In the genomic region with DNA sequence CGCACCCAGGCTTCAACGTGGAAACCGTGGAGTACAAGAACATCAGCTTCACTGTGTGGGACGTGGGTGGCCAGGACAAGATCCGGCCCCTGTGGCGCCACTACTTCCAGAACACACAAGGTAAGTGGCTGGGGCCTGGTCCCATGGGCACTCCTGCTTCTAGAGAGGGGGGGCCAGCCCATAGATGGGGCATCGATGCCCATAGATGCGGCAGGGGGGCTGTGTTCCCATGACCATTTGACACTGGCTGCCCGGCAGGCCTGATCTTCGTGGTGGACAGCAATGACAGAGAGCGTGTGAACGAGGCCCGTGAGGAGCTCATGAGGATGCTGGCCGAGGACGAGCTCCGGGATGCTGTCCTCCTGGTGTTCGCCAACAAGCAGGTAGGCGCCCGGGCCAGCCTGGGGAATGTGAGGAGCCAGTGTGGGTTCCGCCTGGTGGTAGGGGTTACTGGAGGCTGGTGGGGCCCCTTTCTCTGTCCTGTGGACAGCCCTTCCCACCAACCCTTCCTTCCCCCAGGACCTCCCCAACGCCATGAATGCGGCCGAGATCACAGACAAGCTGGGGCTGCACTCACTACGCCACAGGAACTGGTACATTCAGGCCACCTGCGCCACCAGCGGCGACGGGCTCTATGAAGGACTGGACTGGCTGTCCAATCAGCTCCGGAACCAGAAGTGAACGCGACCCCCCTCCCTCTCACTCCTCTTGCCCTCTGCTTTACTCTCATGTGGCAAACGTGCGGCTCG, we compare ENCODE assay signal across 13 cellular contexts. TPM values are rescaled to one million over a fixed set of nuclear protein-coding genes. Genes with fewer than 3 reads are reported as not detected.
A peak's percentile ranks its signal among the peaks of the same experiment; 100 is the strongest.
DNase-seq lines count a peak whose midpoint lies in the region; ATAC-seq and TF ChIP-seq lines count a peak whose summit lies in the region.
"Had no signal": no experiment of that assay in that cellular context is flagged by ENCODE, and none has a peak within 500 bp of the region (broad histone marks: within the 10 kb centered on the region; RNA-seq: fewer than 3 reads in every experiment).

No MANE protein-coding gene starts in this region.

- DNase-seq in GM13977 (ENCODE audit: low spot score) (peak; percentile 5), neural crest cell (ENCODE audit: low read depth, low spot score) (no peak), substantia nigra (lab: John Stamatoyannopoulos, UW) (no peak)
- no peak for DNase-seq in activated naive CD4-positive, alpha-beta T cell treated with anti-CD3 and anti-CD28 coated beads, Interleukin-2, amount 50 U/mL, for 72 hours (ENCODE audit: low spot score in 2 of 2)
- DNase-seq: DMS79, NCI-H1694 treated with DMSO at 0.1 percent for 48 hours, NCI-H510A treated with DMSO at 0.1 percent for 48 hours had no signal

- H3K9me3 Mint-ChIP-seq in activated naive CD4-positive, alpha-beta T cell treated with anti-CD3 and anti-CD28 coated beads, Interleukin-2, amount 50 U/mL, for 72 hours: peaks cover 8 to 10% of the 10 kb centered on the region in 2 donors
- peaks cover 11% of the 10 kb centered on the region for H3K9me3 Mint-ChIP-seq in neural crest cell

- H3K27ac Mint-ChIP-seq in activated naive CD4-positive, alpha-beta T cell treated with anti-CD3 and anti-CD28 coated beads, Interleukin-2, amount 50 U/mL, for 72 hours: peak overlapping the region; percentile 28 to 82
- no peak overlapping the region for H3K27ac Mint-ChIP-seq in neural crest cell (ENCODE audit: unreplicated experiment)

- peaks cover 6% of the 10 kb centered on the region for H3K4me1 Mint-ChIP-seq in neural crest cell

- no peak for ATAC-seq in activated naive CD4-positive, alpha-beta T cell treated with anti-CD3 and anti-CD28 coated beads, Interleukin-2, amount 50 U/mL, for 72 hours
- no peak for ATAC-seq in activated CD4-positive, CD25-positive, alpha-beta regulatory T cell treated with anti-CD3 and anti-CD28 coated beads, Interleukin-2, amount 50 U/mL, for 24 hours
- ATAC-seq in GM21825 (IDR thresholded peaks at IDR 0.05; ENCODE audit: unreplicated experiment) (no peak), HG03442 (IDR thresholded peaks at IDR 0.05; ENCODE audit: unreplicated experiment) (no peak)

- H3K36me3 Mint-ChIP-seq in activated naive CD4-positive, alpha-beta T cell treated with anti-CD3 and anti-CD28 coated beads, Interleukin-2, amount 50 U/mL, for 72 hours: peaks cover 23 to 34% of the 10 kb centered on the region in 2 donors
- H3K36me3 Mint-ChIP-seq in neural crest cell (ENCODE audit: low read depth): peaks cover 39% of the 10 kb centered on the region

- H3K27me3 Mint-ChIP-seq in neural crest cell (ENCODE audit: low read depth): no peaks in the 10 kb centered on the region

- TF ChIP-seq CTCF in 22Rv1 (IDR thresholded peaks at IDR 0.05) (no peak), GM13977 (IDR thresholded peaks at IDR 0.05; ENCODE audit: extremely low read depth, insufficient read depth, missing control alignments) (no peak), neural crest cell (conservative IDR thresholded peaks at IDR 0.05) (no peak)

- H3K27ac ChIP-seq in 22Rv1 (peak overlapping the region; percentile 98; the same call in 1 of the 2 replicates), substantia nigra (ENCODE audit: low read depth, low read length, poor library complexity, severe bottlenecking) (no peak overlapping the region)
- H3K27ac ChIP-seq: Peyer's patch, tibial nerve had no signal

- H3K4me3 Mint-ChIP-seq in neural crest cell: peak overlapping the region; percentile 56

- in situ Hi-C loops in GM13977 (cut with MboI; ENCODE audit: low pct_unique_long_range_greater_than_20kb, low sequenced_read_pairs, unreplicated experiment): no loop called here

RNA-seq across cellular contexts. Expression of a gene that starts 5.6 kb away (rescaled TPM):
- 10 to 100 TPM; 17.6 to 19.4 TPM for total RNA-seq in activated naive CD4-positive, alpha-beta T cell treated with anti-CD3 and anti-CD28 coated beads, Interleukin-2, amount 50 U/mL, for 72 hours
- total RNA-seq in neural crest cell: 29.1 and 29.7 TPM in 2 replicates

RNA-seq across cellular contexts. Expression of a gene that starts 11.6 kb away (rescaled TPM):
- total RNA-seq in activated naive CD4-positive, alpha-beta T cell treated with anti-CD3 and anti-CD28 coated beads, Interleukin-2, amount 50 U/mL, for 72 hours: 10 to 100 TPM; 50.6 to 52.5 TPM
- total RNA-seq in neural crest cell: 61.9 and 67.3 TPM in 2 replicates

RNA-seq across cellular contexts. Expression of a gene that starts 15.0 kb away (rescaled TPM):
- 100 to 1,000 TPM; 308 to 333 TPM for total RNA-seq in activated naive CD4-positive, alpha-beta T cell treated with anti-CD3 and anti-CD28 coated beads, Interleukin-2, amount 50 U/mL, for 72 hours
- total RNA-seq in neural crest cell: 237 and 240 TPM in 2 replicates

RNA-seq across cellular contexts. Expression of a gene that starts 42.6 kb away (rescaled TPM):
- total RNA-seq in activated naive CD4-positive, alpha-beta T cell treated with anti-CD3 and anti-CD28 coated beads, Interleukin-2, amount 50 U/mL, for 72 hours: 100 to 1,000 TPM; 206 to 293 TPM
- 114 and 115 TPM in 2 replicates for total RNA-seq in neural crest cell

RNA-seq across cellular contexts. Expression of a gene that starts 52.2 kb away (rescaled TPM):
- under 1 TPM; 0.16 to 0.86 TPM for total RNA-seq in activated naive CD4-positive, alpha-beta T cell treated with anti-CD3 and anti-CD28 coated beads, Interleukin-2, amount 50 U/mL, for 72 hours
- total RNA-seq in neural crest cell: 0.65 and 0.68 TPM in 2 replicates
